ENCODE assay signal across 8 cellular contexts in genomic region chr4:71713611-71714203, GRCh38.
A peak's percentile ranks its signal among the peaks of the same experiment; 100 is the strongest.
DNase-seq lines count a peak whose midpoint lies in the region; ATAC-seq and TF ChIP-seq lines count a peak whose summit lies in the region.

No MANE protein-coding gene starts in this region.

- DNase-seq in stimulated activated naive CD8-positive, alpha-beta T cell treated with anti-CD3 and anti-CD28 coated beads, Interleukin-15, Interleukin-2, amounts not matched to agents 100 U/mL and 50 U/mL, for 24 hours: no peak
- DNase-seq in stimulated activated naive CD8-positive, alpha-beta T cell treated with anti-CD3 and anti-CD28 coated beads, Interleukin-15, amount 100 ng/mL, for 72 hours: no peak
- DNase-seq in NCI-H2196 (lab: John Stamatoyannopoulos, UW; ENCODE audit: unreplicated experiment) (peak; percentile 59), MCF 10A (ENCODE audit: unreplicated experiment) (peak; percentile 62), lower lobe of right lung (no peak), HK-2 (ENCODE audit: unreplicated experiment) (no peak), activated T-cell treated with anti-CD3 and anti-CD28 coated beads for 4 hours (no peak)

- no peaks in the 10 kb centered on the region for H3K27me3 Mint-ChIP-seq in stimulated activated naive CD8-positive, alpha-beta T cell treated with anti-CD3 and anti-CD28 coated beads, Interleukin-15, amount 100 ng/mL, for 72 hours
- H3K27me3 Mint-ChIP-seq in MCF 10A (ENCODE audit: insufficient read depth, unreplicated experiment): peaks cover 20% of the 10 kb centered on the region

- H3K9me3 Mint-ChIP-seq in stimulated activated naive CD8-positive, alpha-beta T cell treated with anti-CD3 and anti-CD28 coated beads, Interleukin-15, amount 100 ng/mL, for 72 hours: no peaks in the 10 kb centered on the region
- no peaks in the 10 kb centered on the region for H3K9me3 Mint-ChIP-seq in MCF 10A (ENCODE audit: unreplicated experiment)

- intact Hi-C loops in MCF 10A (cut with micrococcal nuclease): loop anchor here (1.0 to 10.0 kb wide), 8 partner anchors 159 to 1112 kb away; no protein-coding TSS in a partner anchor
- intact Hi-C loops in lower lobe of right lung (cut with DNase I): loop anchor here (10.0 kb wide), 1 partner anchor 529 kb away; no protein-coding TSS in a partner anchor

- BruUV-seq in MCF 10A (replicated peaks; lab: Mats Ljungman, UMichigan): no TSS peak

- peak; percentile 43 for ATAC-seq in stimulated activated naive CD8-positive, alpha-beta T cell treated with anti-CD3 and anti-CD28 coated beads, Interleukin-15, Interleukin-2, amounts not matched to agents 100 U/mL and 50 U/mL, for 24 hours
- no peak for ATAC-seq in stimulated activated naive CD8-positive, alpha-beta T cell treated with anti-CD3 and anti-CD28 coated beads, Interleukin-15, amount 100 ng/mL, for 72 hours
- ATAC-seq in HG02885 (IDR thresholded peaks at IDR 0.05; ENCODE audit: poor library complexity, unreplicated experiment) (peak; percentile 81), lower lobe of right lung (peak; percentile 66 to 70)

- H3K4me1 Mint-ChIP-seq in stimulated activated naive CD8-positive, alpha-beta T cell treated with anti-CD3 and anti-CD28 coated beads, Interleukin-15, amount 100 ng/mL, for 72 hours: no peaks in the 10 kb centered on the region
- no peaks in the 10 kb centered on the region for H3K4me1 Mint-ChIP-seq in MCF 10A (ENCODE audit: insufficient read depth, unreplicated experiment)

- POLR2A ChIA-PET in MCF 10A (lab: Yijun Ruan, JAX): no interaction called here

- H3K27ac Mint-ChIP-seq in stimulated activated naive CD8-positive, alpha-beta T cell treated with anti-CD3 and anti-CD28 coated beads, Interleukin-15, amount 100 ng/mL, for 72 hours: no peak overlapping the region
- H3K27ac Mint-ChIP-seq in MCF 10A (ENCODE audit: low read depth, unreplicated experiment): no peak overlapping the region

- H3K36me3 Mint-ChIP-seq in MCF 10A (ENCODE audit: insufficient read depth, unreplicated experiment): no peaks in the 10 kb centered on the region

- CTCF ChIA-PET in MCF 10A (lab: Yijun Ruan, JAX): interaction anchor here (0.5 to 4.7 kb wide), 9 partner anchors 30 to 1062 kb away, joined by 3 to 46 read pairs (median 4); no protein-coding TSS in a partner anchor

- no peaks in the 10 kb centered on the region for H3K36me3 ChIP-seq in lower lobe of right lung

- H3K4me3 ChIP-seq in lower lobe of right lung: no peak overlapping the region

- H3K9me3 ChIP-seq in lower lobe of right lung: no peaks in the 10 kb centered on the region

- H3K27me3 ChIP-seq in lower lobe of right lung (ENCODE audit: low read depth): no peaks in the 10 kb centered on the region

- H3K4me3 Mint-ChIP-seq in stimulated activated naive CD8-positive, alpha-beta T cell treated with anti-CD3 and anti-CD28 coated beads, Interleukin-15, amount 100 ng/mL, for 72 hours: no peak overlapping the region
- H3K4me3 Mint-ChIP-seq in MCF 10A (ENCODE audit: unreplicated experiment): no peak overlapping the region

- H3K4me1 ChIP-seq in lower lobe of right lung: no peaks in the 10 kb centered on the region

- H3K27ac ChIP-seq in lower lobe of right lung: no peak overlapping the region

- TF ChIP-seq CTCF in MCF 10A (IDR thresholded peaks at IDR 0.05; ENCODE audit: unreplicated experiment) (peak; percentile 47), lower lobe of right lung (IDR thresholded peaks at IDR 0.05) (peak; percentile 59)

Comparison
In these comparisons a context has a peak if more than half of its experiments do, and no peak if none do; other contexts are left out.
1. DNase-seq: peak in NCI-H2196 (single experiment) and MCF 10A (single experiment); none in stimulated activated naive CD8-positive, alpha-beta T cell treated with anti-CD3 and anti-CD28 coated beads, Interleukin-15, Interleukin-2, amounts not matched to agents 100 U/mL and 50 U/mL, for 24 hours (single experiment), stimulated activated naive CD8-positive, alpha-beta T cell treated with anti-CD3 and anti-CD28 coated beads, Interleukin-15, amount 100 ng/mL, for 72 hours (0 of 2), lower lobe of right lung (single experiment), HK-2 (single experiment) and activated T-cell treated with anti-CD3 and anti-CD28 coated beads for 4 hours (single experiment).